ENCODE assay signal across 8 cellular contexts in the genomic region with DNA sequence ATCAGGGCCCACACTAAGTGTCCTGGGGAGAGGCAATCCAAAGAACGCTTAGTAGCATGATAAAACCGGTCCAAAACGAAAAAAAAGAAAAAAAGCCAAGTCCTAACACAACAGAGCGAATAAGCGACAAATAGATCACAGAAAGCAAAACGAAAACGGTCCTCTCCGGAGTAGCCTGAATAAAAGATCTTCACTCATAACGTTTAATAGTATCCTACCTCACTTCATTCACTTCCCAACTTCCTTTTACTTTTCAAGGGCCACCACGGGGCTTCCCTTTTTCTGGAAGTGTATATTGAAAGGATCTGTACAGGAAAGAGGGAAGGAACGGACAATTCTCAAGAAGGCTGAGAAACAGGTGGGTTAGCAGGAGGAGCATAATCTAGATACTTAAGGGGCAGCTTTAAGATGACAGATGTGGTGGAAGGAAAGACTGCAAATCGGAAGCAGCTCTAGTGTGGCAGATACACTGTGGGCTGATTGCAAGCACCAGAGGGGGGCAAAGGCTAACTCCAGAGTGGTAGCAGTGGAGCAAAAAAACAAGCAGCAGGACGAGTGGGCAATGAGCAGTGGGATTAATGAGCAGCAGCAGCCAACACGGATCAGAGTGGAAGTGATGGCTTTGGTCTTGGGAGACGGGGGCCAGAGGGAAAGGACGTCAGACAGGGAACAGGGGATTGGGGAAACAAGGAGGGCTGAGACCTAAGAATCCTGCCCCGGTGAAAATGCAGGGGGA. TPM values are rescaled to one million over a fixed set of nuclear protein-coding genes. Genes with fewer than 3 reads are reported as not detected.
A peak's percentile ranks its signal among the peaks of the same experiment; 100 is the strongest.
DNase-seq lines count a peak whose midpoint lies in the region; ATAC-seq and TF ChIP-seq lines count a peak whose summit lies in the region.

No MANE protein-coding gene starts in this region.

- H4K20me1 ChIP-seq in neural cell (ENCODE audit: insufficient read depth): no peaks in the 10 kb centered on the region

- no peaks in the 10 kb centered on the region for H3K27me3 ChIP-seq in neural cell (ENCODE audit: insufficient read depth, low read depth, low read length)

- peak overlapping the region; percentile 95 for H3K9ac ChIP-seq in neural cell (ENCODE audit: low read length)

- no peaks in the 10 kb centered on the region for H3K27me3 Mint-ChIP-seq in activated CD4-positive, alpha-beta T cell treated with anti-CD3 and anti-CD28 coated beads, Interleukin-2, amount 10 ng/mL, durations not matched to agents 7 days and 5 days

- H3K36me3 Mint-ChIP-seq in activated CD4-positive, alpha-beta T cell treated with anti-CD3 and anti-CD28 coated beads, Interleukin-2, amount 10 ng/mL, durations not matched to agents 7 days and 5 days (ENCODE audit: low read depth): peaks cover 9% of the 10 kb centered on the region

- H3K9me3 Mint-ChIP-seq in activated CD4-positive, alpha-beta T cell treated with anti-CD3 and anti-CD28 coated beads, Interleukin-2, amount 10 ng/mL, durations not matched to agents 7 days and 5 days: no peaks in the 10 kb centered on the region

- H2AFZ ChIP-seq in neural cell (ENCODE audit: low read depth, low read length): peak overlapping the region; percentile 92

- TF ChIP-seq CTCF in neural cell (IDR thresholded peaks at IDR 0.05; ENCODE audit: poor library complexity, severe bottlenecking): no peak

- no peak overlapping the region for H3K27ac Mint-ChIP-seq in activated CD4-positive, alpha-beta T cell treated with anti-CD3 and anti-CD28 coated beads, Interleukin-2, amount 10 ng/mL, durations not matched to agents 7 days and 5 days

- H3K9me3 ChIP-seq in neural cell (ENCODE audit: low read length): no peaks in the 10 kb centered on the region

- TF ChIP-seq EP300 in neural cell (conservative IDR thresholded peaks at IDR 0.05; ENCODE audit: poor library complexity, severe bottlenecking): no peak

- no peaks in the 10 kb centered on the region for H3K9me2 ChIP-seq in neural cell (ENCODE audit: insufficient read depth, low read length)

- POLR2A ChIA-PET in activated CD4-positive, alpha-beta T cell treated with anti-CD3 and anti-CD28 coated beads, Interleukin-2, amount 10 ng/mL, durations not matched to agents 7 days and 5 days (lab: Charles Lee): no interaction called here

- no peaks in the 10 kb centered on the region for H3K36me3 ChIP-seq in neural cell (ENCODE audit: insufficient read depth, low read length)

- H3K4me3 ChIP-seq in neural cell (ENCODE audit: low read length): peak overlapping the region; percentile 87

- CTCF ChIA-PET in activated CD4-positive, alpha-beta T cell treated with anti-CD3 and anti-CD28 coated beads, Interleukin-2, amount 10 ng/mL, durations not matched to agents 7 days and 5 days (lab: Charles Lee): interaction anchor here (0.7 kb wide), 1 partner anchor 67 kb away, joined by 3 read pairs; no protein-coding TSS in a partner anchor

- no peak for TF ChIP-seq RAD21 in neural cell (conservative IDR thresholded peaks at IDR 0.05)

- peak; percentile 28 for ATAC-seq in GM19043 (IDR thresholded peaks at IDR 0.05; ENCODE audit: low read depth, unreplicated experiment)
- no peak for ATAC-seq in GM21367 (IDR thresholded peaks at IDR 0.05; ENCODE audit: unreplicated experiment)

- H3K79me2 ChIP-seq in neural cell (replicated peaks; ENCODE audit: insufficient read depth, low read length): peaks cover 52% of the 10 kb centered on the region

- H3K4me2 ChIP-seq in neural cell (ENCODE audit: low read length): peak overlapping the region; percentile 91

- DNase-seq in CMK (ENCODE audit: low read depth) (peak; percentile 58), M059J (ENCODE audit: low read depth) (peak; percentile 57), fibroblast of gingiva (ENCODE audit: low read depth) (peak; percentile 14), NCI-H1930 (lab: John Stamatoyannopoulos, UW) (no peak)
- DNase-seq in activated CD4-positive, alpha-beta T cell treated with anti-CD3 and anti-CD28 coated beads, Interleukin-2, amount 10 ng/mL, durations not matched to agents 7 days and 5 days: peak; percentile 45

- peak overlapping the region; percentile 94 for H3K27ac ChIP-seq in neural cell (ENCODE audit: low read length)

- H3K4me3 Mint-ChIP-seq in activated CD4-positive, alpha-beta T cell treated with anti-CD3 and anti-CD28 coated beads, Interleukin-2, amount 10 ng/mL, durations not matched to agents 7 days and 5 days: no peak overlapping the region

- peaks cover 9% of the 10 kb centered on the region for H3F3A ChIP-seq in neural cell (ENCODE audit: insufficient read depth, low read length, poor library complexity, severe bottlenecking)

- peaks cover 12% of the 10 kb centered on the region for H3K4me1 Mint-ChIP-seq in activated CD4-positive, alpha-beta T cell treated with anti-CD3 and anti-CD28 coated beads, Interleukin-2, amount 10 ng/mL, durations not matched to agents 7 days and 5 days

TF ChIP-seq in neural cell, 6 proteins besides CTCF, POLR2A, EP300 and RAD21:
- TF ChIP-seq, protein P1, sequence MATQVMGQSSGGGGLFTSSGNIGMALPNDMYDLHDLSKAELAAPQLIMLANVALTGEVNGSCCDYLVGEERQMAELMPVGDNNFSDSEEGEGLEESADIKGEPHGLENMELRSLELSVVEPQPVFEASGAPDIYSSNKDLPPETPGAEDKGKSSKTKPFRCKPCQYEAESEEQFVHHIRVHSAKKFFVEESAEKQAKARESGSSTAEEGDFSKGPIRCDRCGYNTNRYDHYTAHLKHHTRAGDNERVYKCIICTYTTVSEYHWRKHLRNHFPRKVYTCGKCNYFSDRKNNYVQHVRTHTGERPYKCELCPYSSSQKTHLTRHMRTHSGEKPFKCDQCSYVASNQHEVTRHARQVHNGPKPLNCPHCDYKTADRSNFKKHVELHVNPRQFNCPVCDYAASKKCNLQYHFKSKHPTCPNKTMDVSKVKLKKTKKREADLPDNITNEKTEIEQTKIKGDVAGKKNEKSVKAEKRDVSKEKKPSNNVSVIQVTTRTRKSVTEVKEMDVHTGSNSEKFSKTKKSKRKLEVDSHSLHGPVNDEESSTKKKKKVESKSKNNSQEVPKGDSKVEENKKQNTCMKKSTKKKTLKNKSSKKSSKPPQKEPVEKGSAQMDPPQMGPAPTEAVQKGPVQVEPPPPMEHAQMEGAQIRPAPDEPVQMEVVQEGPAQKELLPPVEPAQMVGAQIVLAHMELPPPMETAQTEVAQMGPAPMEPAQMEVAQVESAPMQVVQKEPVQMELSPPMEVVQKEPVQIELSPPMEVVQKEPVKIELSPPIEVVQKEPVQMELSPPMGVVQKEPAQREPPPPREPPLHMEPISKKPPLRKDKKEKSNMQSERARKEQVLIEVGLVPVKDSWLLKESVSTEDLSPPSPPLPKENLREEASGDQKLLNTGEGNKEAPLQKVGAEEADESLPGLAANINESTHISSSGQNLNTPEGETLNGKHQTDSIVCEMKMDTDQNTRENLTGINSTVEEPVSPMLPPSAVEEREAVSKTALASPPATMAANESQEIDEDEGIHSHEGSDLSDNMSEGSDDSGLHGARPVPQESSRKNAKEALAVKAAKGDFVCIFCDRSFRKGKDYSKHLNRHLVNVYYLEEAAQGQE (IDR thresholded peaks at IDR 0.05; ENCODE audit: borderline replicate concordance): no peak
- TF ChIP-seq MXI1 (conservative IDR thresholded peaks at IDR 0.05; ENCODE audit: poor library complexity, severe bottlenecking): peak; percentile 13

RNA-seq across cellular contexts. Expression of gene CNOT4, which starts 0.9 kb away (rescaled TPM):
- total RNA-seq in M059J (2014; rRNA removed; shearing (Covaris generic)): 11.8 and 15.0 TPM in 2 replicates
- 10 to 100 TPM; 24.0 to 26.8 TPM for total RNA-seq in activated CD4-positive, alpha-beta T cell treated with anti-CD3 and anti-CD28 coated beads, Interleukin-2, amount 10 ng/mL, durations not matched to agents 7 days and 5 days
- 6.4 and 7.1 TPM in 2 replicates for polyA plus RNA-seq in neural cell
- 32.4 and 40.7 TPM in 2 replicates for polyA minus RNA-seq in neural cell

RNA-seq across cellular contexts. Expression of gene NUP205, which starts 48.7 kb away (rescaled TPM):
- total RNA-seq in M059J (2014; rRNA removed; shearing (Covaris generic)): 82.5 and 109 TPM in 2 replicates
- total RNA-seq in activated CD4-positive, alpha-beta T cell treated with anti-CD3 and anti-CD28 coated beads, Interleukin-2, amount 10 ng/mL, durations not matched to agents 7 days and 5 days: 10 to 100 TPM; 88.8 to 99.5 TPM
- 32.3 and 35.4 TPM in 2 replicates for polyA plus RNA-seq in neural cell
- polyA minus RNA-seq in neural cell: 63.9 and 67.4 TPM in 2 replicates

Comparison
In these comparisons a context has a peak if more than half of its experiments do, and no peak if none do; other contexts are left out.
1. DNase-seq: peak in CMK (single experiment), M059J (single experiment), activated CD4-positive, alpha-beta T cell treated with anti-CD3 and anti-CD28 coated beads, Interleukin-2, amount 10 ng/mL, durations not matched to agents 7 days and 5 days (single experiment) and fibroblast of gingiva (single experiment); none in NCI-H1930 (0 of 2).